ENCODE assay signal across 11 cellular contexts in genomic region chr10:85642421-85643170, GRCh38.
DNase-seq lines count a peak whose midpoint lies in the region; ATAC-seq and TF ChIP-seq lines count a peak whose summit lies in the region.
"Had no signal": no experiment of that assay in that cellular context is flagged by ENCODE, and none has a peak within 500 bp of the region (broad histone marks: within the 10 kb centered on the region; RNA-seq: fewer than 3 reads in every experiment).

No MANE protein-coding gene starts in this region.

- H3K9me3 ChIP-seq in HUES48 (ENCODE audit: control insufficient read depth, insufficient read depth, low read length) (no peaks in the 10 kb centered on the region), lung (ENCODE audit: control insufficient read depth in 2 of 2, insufficient read depth in 1 of 2, low read length in 1 of 2) (peaks cover 0 to 3% of the 10 kb centered on the region in 2 donors)
- H3K9me3 ChIP-seq: sigmoid colon, testis had no signal

- DNase-seq in AG04449 (ENCODE audit: low read depth, low spot score) (peak; percentile 66), lung (ENCODE audit: low spot score) (no peak)
- no peak for DNase-seq in naive thymus-derived CD8-positive, alpha-beta T cell
- DNase-seq in activated T-cell treated with anti-CD3 and anti-CD28 coated beads, Interleukin-2, amount 50 U/mL, for 48 hours, result no peak
- DNase-seq in stimulated activated CD4-positive, alpha-beta T cell treated with anti-CD3 and anti-CD28 coated beads, Interleukin-1b, Interleukin-23, amount 100 ng/mL, for 48 hours, result no peak
- DNase-seq: sigmoid colon, testis had no signal

- no peak for TF ChIP-seq CTCF in AG04449 (IDR thresholded peaks at IDR 0.05; ENCODE audit: insufficient read depth, low read length, missing control alignments)
- TF ChIP-seq CTCF in VCaP (conservative IDR thresholded peaks at IDR 0.05), result no peak
- TF ChIP-seq CTCF in lung (IDR thresholded peaks at IDR 0.05; ENCODE audit: control extremely low read depth, extremely low read depth), result no peak

- WGBS in lung, 2 donors, result 45 to 63% methylated on average over 4 of the region's 4 CpGs

- peaks cover 6% of the 10 kb centered on the region; the same call in 1 of the 2 replicates for H3K4me1 ChIP-seq in HUES48 (ENCODE audit: control insufficient read depth, insufficient read depth, low read length)
- H3K4me1 ChIP-seq in lung (ENCODE audit: control insufficient read depth in 2 of 2, insufficient read depth in 2 of 2, low read length in 2 of 2), result peaks cover 2 to 4% of the 10 kb centered on the region in 2 donors
- H3K4me1 ChIP-seq: testis had no signal

- CTCF ChIA-PET in AG04449 (lab: Yijun Ruan, JAX), result no interaction called here

- no peak overlapping the region for H3K27ac Mint-ChIP-seq in naive thymus-derived CD8-positive, alpha-beta T cell
- H3K27ac Mint-ChIP-seq: activated naive CD4-positive, alpha-beta T cell treated with anti-CD3 and anti-CD28 coated beads, Interleukin-2, amount 50 U/mL, for 24 hours had no signal

- POLR2A ChIA-PET in AG04449 (lab: Yijun Ruan, JAX), result interaction anchor here (0.6 kb wide), 1 partner anchor 60 kb away, joined by 3 read pairs; no protein-coding TSS in a partner anchor
- POLR2A ChIA-PET in naive thymus-derived CD8-positive, alpha-beta T cell (lab: Charles Lee), result no interaction called here

- H3K27me3 ChIP-seq in HUES48 (ENCODE audit: control insufficient read depth, insufficient read depth, low read length), result no peaks in the 10 kb centered on the region
- H3K27me3 ChIP-seq in lung (ENCODE audit: control insufficient read depth, insufficient read depth), result no peaks in the 10 kb centered on the region
- H3K27me3 ChIP-seq: sigmoid colon, testis had no signal

- H3K9ac ChIP-seq in HUES48 (ENCODE audit: low read depth, low read length), result no peak overlapping the region

- no peak overlapping the region for H3K4me3 Mint-ChIP-seq in naive thymus-derived CD8-positive, alpha-beta T cell
- H3K4me3 Mint-ChIP-seq: activated naive CD4-positive, alpha-beta T cell treated with anti-CD3 and anti-CD28 coated beads, Interleukin-2, amount 50 U/mL, for 24 hours had no signal

- ATAC-seq in lung (ENCODE audit: insufficient read depth, low FRiP score), result peak; percentile 44
- no peak for ATAC-seq in naive thymus-derived CD8-positive, alpha-beta T cell
- ATAC-seq in HG02885 (IDR thresholded peaks at IDR 0.05; ENCODE audit: poor library complexity, unreplicated experiment), result no peak

- no peaks in the 10 kb centered on the region for H3K36me3 Mint-ChIP-seq in naive thymus-derived CD8-positive, alpha-beta T cell
- H3K36me3 Mint-ChIP-seq: activated naive CD4-positive, alpha-beta T cell treated with anti-CD3 and anti-CD28 coated beads, Interleukin-2, amount 50 U/mL, for 24 hours had no signal

- peak overlapping the region; percentile 83 for H3K27ac ChIP-seq in HUES48 (ENCODE audit: low read depth, low read length)
- H3K27ac ChIP-seq in VCaP, result peak overlapping the region; percentile 56
- no peak overlapping the region for H3K27ac ChIP-seq in lung (ENCODE audit: low read depth in 1 of 2, low read length in 1 of 2)
- H3K27ac ChIP-seq: sigmoid colon, testis had no signal

- no peaks in the 10 kb centered on the region for H3K27me3 Mint-ChIP-seq in naive thymus-derived CD8-positive, alpha-beta T cell
- H3K27me3 Mint-ChIP-seq: activated naive CD4-positive, alpha-beta T cell treated with anti-CD3 and anti-CD28 coated beads, Interleukin-2, amount 50 U/mL, for 24 hours had no signal

- H3K4me3 ChIP-seq in AG04449 (ENCODE audit: low read depth, low read length) (no peak overlapping the region), HUES48 (ENCODE audit: low read depth, low read length) (no peak overlapping the region), lung (no peak overlapping the region)
- H3K4me3 ChIP-seq: sigmoid colon, testis had no signal

- H3K4me1 Mint-ChIP-seq in naive thymus-derived CD8-positive, alpha-beta T cell, result no peaks in the 10 kb centered on the region
- H3K4me1 Mint-ChIP-seq: activated naive CD4-positive, alpha-beta T cell treated with anti-CD3 and anti-CD28 coated beads, Interleukin-2, amount 50 U/mL, for 24 hours had no signal

- no peaks in the 10 kb centered on the region for H3K9me3 Mint-ChIP-seq in naive thymus-derived CD8-positive, alpha-beta T cell
- H3K9me3 Mint-ChIP-seq: activated naive CD4-positive, alpha-beta T cell treated with anti-CD3 and anti-CD28 coated beads, Interleukin-2, amount 50 U/mL, for 24 hours had no signal

- no peaks in the 10 kb centered on the region for H3K36me3 ChIP-seq in HUES48 (ENCODE audit: control insufficient read depth, insufficient read depth, low read length)
- H3K36me3 ChIP-seq in lung (ENCODE audit: control insufficient read depth in 2 of 2, insufficient read depth in 2 of 2, low read length in 2 of 2), result no peaks in the 10 kb centered on the region
- H3K36me3 ChIP-seq: sigmoid colon had no signal

Comparison
In these comparisons a context has a peak if more than half of its experiments do, and no peak if none do; other contexts are left out.
1. H3K27ac ChIP-seq: peak in HUES48 (single experiment) and VCaP (single experiment); none in lung (0 of 2).